ENCODE assay signal across 17 cellular contexts in genomic region chr1:41718444-41719028, GRCh38.
"Had no signal": no experiment of that assay in that cellular context is flagged by ENCODE, and none has a peak within 500 bp of the region (broad histone marks: within the 10 kb centered on the region; RNA-seq: fewer than 3 reads in every experiment).

No MANE protein-coding gene starts in this region.

- FAIRE-seq: endometrium had no signal

- H3K36me3 ChIP-seq: brain microvascular endothelial cell, esophagus squamous epithelium, heart right ventricle, right lobe of liver had no signal

- H3K4me3 Mint-ChIP-seq: mesothelial cell of epicardium; stimulated activated naive B cell treated with anti-CD40 and anti-IgM and Interleukin-4, amounts not matched to agents 10 μg/mL and 1 μg/mL and 100 μg/mL, for 72 hours; type B pancreatic cell had no signal

- H3K9me3 Mint-ChIP-seq: activated naive CD4-positive, alpha-beta T cell treated with anti-CD3 and anti-CD28 coated beads, Interleukin-2, amount 50 U/mL, for 72 hours; mesothelial cell of epicardium; stimulated activated naive B cell treated with anti-CD40 and anti-IgM and Interleukin-4, amounts not matched to agents 10 μg/mL and 1 μg/mL and 100 μg/mL, for 72 hours; type B pancreatic cell had no signal

- H3K27ac ChIP-seq: brain microvascular endothelial cell, dorsolateral prefrontal cortex, esophagus squamous epithelium, heart right ventricle, right lobe of liver had no signal

- H3K27me3 Mint-ChIP-seq: stimulated activated naive B cell treated with anti-CD40 and anti-IgM and Interleukin-4, amounts not matched to agents 10 μg/mL and 1 μg/mL and 100 μg/mL, for 72 hours had no signal

- H3K27me3 ChIP-seq: brain microvascular endothelial cell, dorsolateral prefrontal cortex, esophagus squamous epithelium, heart right ventricle, right lobe of liver had no signal

- ATAC-seq: activated naive CD4-positive, alpha-beta T cell treated with anti-CD3 and anti-CD28 coated beads, Interleukin-2, amount 50 U/mL, for 72 hours; right lobe of liver had no signal

- DNase-seq: activated CD4-positive, alpha-beta T cell treated with anti-CD3 and anti-CD28 coated beads, Interleukin-2, amount 50 U/mL, for 4 hours; activated effector memory CD4-positive, alpha-beta T cell treated with anti-CD3 and anti-CD28 coated beads, Interleukin-2, amount 50 U/mL, for 16 hours; activated T-cell treated with anti-CD3 and anti-CD28 coated beads, Interleukin-2, amount 50 U/mL, for 1 hour; brain microvascular endothelial cell; dorsolateral prefrontal cortex; esophagus squamous epithelium; foreskin melanocyte; heart right ventricle; islet precursor cell; right lobe of liver; stimulated activated naive B cell treated with anti-CD40 and anti-IgM and Interleukin-4, amounts not matched to agents 10 μg/mL and 1 μg/mL and 100 μg/mL, for 72 hours; substantia nigra; T-helper 2 cell had no signal

- H3K4me1 ChIP-seq: right lobe of liver had no signal

- H3K4me3 ChIP-seq: dorsolateral prefrontal cortex, esophagus squamous epithelium, heart right ventricle, right lobe of liver had no signal

- H3K36me3 Mint-ChIP-seq: activated naive CD4-positive, alpha-beta T cell treated with anti-CD3 and anti-CD28 coated beads, Interleukin-2, amount 50 U/mL, for 72 hours; mesothelial cell of epicardium; stimulated activated naive B cell treated with anti-CD40 and anti-IgM and Interleukin-4, amounts not matched to agents 10 μg/mL and 1 μg/mL and 100 μg/mL, for 72 hours; type B pancreatic cell had no signal

- H3K27ac Mint-ChIP-seq: mesothelial cell of epicardium; stimulated activated naive B cell treated with anti-CD40 and anti-IgM and Interleukin-4, amounts not matched to agents 10 μg/mL and 1 μg/mL and 100 μg/mL, for 72 hours; type B pancreatic cell had no signal

- H3K9me3 ChIP-seq: esophagus squamous epithelium, heart right ventricle, right lobe of liver had no signal
